ENCODE assay signal across 7 cellular contexts in the genomic region with DNA sequence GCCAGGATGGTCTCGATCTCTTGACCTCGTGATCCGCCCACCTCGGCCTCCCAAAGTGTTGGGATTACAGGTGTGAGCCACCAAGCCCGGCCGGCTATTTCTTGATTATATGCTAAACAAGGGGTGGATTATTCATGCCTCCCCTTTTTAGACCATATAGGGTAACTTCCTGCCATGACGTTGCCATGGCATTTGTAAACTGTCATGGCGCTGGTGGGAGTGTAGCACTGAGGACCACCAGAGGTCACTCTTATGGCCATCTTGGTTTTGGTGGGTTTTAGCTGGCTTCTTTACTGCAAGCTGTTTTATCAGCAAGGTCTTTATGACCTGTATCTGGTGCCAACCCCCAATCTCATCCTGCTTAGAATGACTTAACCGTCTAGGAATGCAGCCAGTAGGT. TPM values are rescaled to one million over a fixed set of nuclear protein-coding genes. Genes with fewer than 3 reads are reported as not detected.
"Had no signal": no experiment of that assay in that cellular context is flagged by ENCODE, and none has a peak within 500 bp of the region (broad histone marks: within the 10 kb centered on the region; RNA-seq: fewer than 3 reads in every experiment).

No MANE protein-coding gene starts in this region.

RNA-seq across cellular contexts. Expression of a gene that starts 46.8 kb away (rescaled TPM):
- total RNA-seq: chondrocyte, endothelial cell of umbilical vein, lung microvascular endothelial cell, myocyte, osteocyte, smooth muscle cell had no signal
- polyA plus RNA-seq: endothelial cell of umbilical vein; naive thymus-derived CD8-positive, alpha-beta T cell; smooth muscle cell had no signal
